In genomic region chr4:117533501-117533900, GRCh38 we compare ENCODE assay signal across 23 cellular contexts.
DNase-seq lines count a peak whose midpoint lies in the region; ATAC-seq, FAIRE-seq and TF ChIP-seq lines count a peak whose summit lies in the region.
"Had no signal": no experiment of that assay in that cellular context is flagged by ENCODE, and none has a peak within 500 bp of the region (broad histone marks: within the 10 kb centered on the region; RNA-seq: fewer than 3 reads in every experiment).

No MANE protein-coding gene starts in this region.

- BruUV-seq in HepG2 (replicated peaks; lab: Mats Ljungman, UMichigan) (no TSS peak), MCF 10A (replicated peaks; lab: Mats Ljungman, UMichigan) (no TSS peak)

- H3K9me3 Mint-ChIP-seq in WTC11 (no peaks in the 10 kb centered on the region), MCF 10A (ENCODE audit: unreplicated experiment) (no peaks in the 10 kb centered on the region)
- H3K9me3 Mint-ChIP-seq: CD4-positive, alpha-beta T cell had no signal

- no peak overlapping the region for H3K4ac ChIP-seq in mesendoderm (ENCODE audit: low read depth, low read length)

- TF ChIP-seq EP300 in HepG2 (IDR thresholded peaks at IDR 0.05; ENCODE audit: low read depth in 2 of 2, low read length in 2 of 2) = no peak
- TF ChIP-seq EP300 in HepG2 (CRISPR knock-in tag; IDR thresholded peaks at IDR 0.05; ENCODE audit: borderline replicate concordance) = no peak

- H3K4me1 Mint-ChIP-seq in WTC11 (peaks cover 6% of the 10 kb centered on the region), MCF 10A (ENCODE audit: insufficient read depth, unreplicated experiment) (no peaks in the 10 kb centered on the region)
- H3K4me1 Mint-ChIP-seq: B cell had no signal

- H4K20me1 ChIP-seq in HepG2 (ENCODE audit: insufficient read depth, low read length) = no peaks in the 10 kb centered on the region
- H4K20me1 ChIP-seq: BLaER1 treated with 17β-estradiol and CSF1 and Interleukin-3, amounts not matched to agents 10 nM and 100 nM had no signal

- POLR2A ChIA-PET in HepG2 (lab: Yijun Ruan, JAX) = no interaction called here
- POLR2A ChIA-PET in WTC11 (lab: Charles Lee) = no interaction called here
- POLR2A ChIA-PET in MCF 10A (lab: Yijun Ruan, JAX) = no interaction called here

- no peak overlapping the region for H3K4me3 ChIP-seq in liver (ENCODE audit: low read depth in 1 of 3, low read length in 3 of 3)
- no peak overlapping the region for H3K4me3 ChIP-seq in HepG2 (replicated peaks in 1 of 3; ENCODE audit: insufficient read depth in 1 of 3, low read depth in 2 of 3, low read length in 3 of 3)
- no peak overlapping the region for H3K4me3 ChIP-seq in mesendoderm (ENCODE audit: low read length)
- H3K4me3 ChIP-seq: A549; BLaER1 treated with 17β-estradiol and CSF1 and Interleukin-3, amounts not matched to agents 10 nM and 100 nM had no signal

- H3K27me3 Mint-ChIP-seq in WTC11 (ENCODE audit: low read depth) (no peaks in the 10 kb centered on the region), MCF 10A (ENCODE audit: insufficient read depth, unreplicated experiment) (no peaks in the 10 kb centered on the region)
- H3K27me3 Mint-ChIP-seq: B cell; CD4-positive, alpha-beta T cell had no signal

- H3K9me3 ChIP-seq in liver (ENCODE audit: control insufficient read depth in 4 of 4, low read length in 3 of 4) (no peaks in the 10 kb centered on the region), HepG2 (ENCODE audit: low read length) (no peaks in the 10 kb centered on the region)
- H3K9me3 ChIP-seq: A549; BLaER1 treated with 17β-estradiol and CSF1 and Interleukin-3, amounts not matched to agents 10 nM and 100 nM; Caco-2 had no signal

- H2AK5ac ChIP-seq in mesendoderm (ENCODE audit: low read length) = no peak overlapping the region

- intact Hi-C loops in HepG2 (cut with micrococcal nuclease; ENCODE audit: unreplicated experiment) = no loop called here
- intact Hi-C loops in MCF 10A (cut with micrococcal nuclease) = no loop called here

- H3K27ac ChIP-seq in liver (ENCODE audit: low read depth in 1 of 2, low read length in 2 of 2) (peak overlapping the region in 1 of 2 donors; percentile 0), HepG2 (ENCODE audit: extremely low read length, insufficient read depth, low read length) (no peak overlapping the region), mesendoderm (ENCODE audit: low read depth, low read length) (no peak overlapping the region)
- H3K27ac ChIP-seq: 22Rv1; A549; BLaER1 treated with 17β-estradiol and CSF1 and Interleukin-3, amounts not matched to agents 10 nM and 100 nM; C4-2B had no signal

- no peak for ATAC-seq in HepG2
- no peak for ATAC-seq in WTC11
- peak; percentile 83 for ATAC-seq in left lobe of liver
- ATAC-seq: A549; CD8-positive, alpha-beta T cell had no signal

- in situ Hi-C loops in HepG2 (cut with HindIII; ENCODE audit: extremely low pct_ligation_motif_present, low pct_unique_long_range_greater_than_20kb) = no loop called here

- 33% methylated on average over 1 of the region's 1 CpG for WGBS in liver
- 0% methylated on average over 1 of the region's 1 CpG for WGBS in HepG2 (ENCODE audit: low lambda C conversion rate)
- no CpG with 5 or more reads among the region's 1 CpG for WGBS in mesendoderm (ENCODE audit: extremely low coverage, insufficient coverage, low lambda C conversion rate)

- no peak for DNase-seq in HepG2 (ENCODE audit: low spot score)
- no peak for DNase-seq in WTC11 (ENCODE audit: low spot score)
- DNase-seq in left lobe of liver (ENCODE audit: low spot score) = no peak
- DNase-seq in mesendoderm = no peak
- no peak for DNase-seq in NCI-H524 treated with DMSO at 0.1 percent for 48 hours (lab: John Stamatoyannopoulos, UW)
- no peak for DNase-seq in MCF 10A (ENCODE audit: unreplicated experiment)
- no peak for DNase-seq in erythroblast (lab: John Stamatoyannopoulos, UW)
- DNase-seq: AML-193; Caco-2; Calu3; CD4-positive, alpha-beta T cell; CD8-positive, alpha-beta T cell; DMS79 treated with DMSO at 0.1 percent for 48 hours; GF-D8 had no signal

- H3K79me1 ChIP-seq in mesendoderm (ENCODE audit: low read length) = no peaks in the 10 kb centered on the region

- TF ChIP-seq CTCF in liver (IDR thresholded peaks at IDR 0.05; ENCODE audit: low read depth, low read length, missing input control) (no peak), HepG2 (CRISPR knock-in tag; IDR thresholded peaks at IDR 0.05) (no peak), WTC11 (IDR thresholded peaks at IDR 0.05) (no peak), MCF 10A (IDR thresholded peaks at IDR 0.05; ENCODE audit: unreplicated experiment) (no peak)

- H2BK15ac ChIP-seq in mesendoderm (replicated peaks; ENCODE audit: low read depth) = peak overlapping the region; percentile 19

- peaks cover 0 to 12% (median 5%) of the 10 kb centered on the region in 4 donors for H3K4me1 ChIP-seq in liver (ENCODE audit: control insufficient read depth in 4 of 4, insufficient read depth in 4 of 4, low read length in 3 of 4)
- no peaks in the 10 kb centered on the region for H3K4me1 ChIP-seq in HepG2 (ENCODE audit: insufficient read depth, low read length)
- no peaks in the 10 kb centered on the region for H3K4me1 ChIP-seq in mesendoderm (ENCODE audit: control insufficient read depth, low read depth, low read length)
- H3K4me1 ChIP-seq: A549; BLaER1 treated with 17β-estradiol and CSF1 and Interleukin-3, amounts not matched to agents 10 nM and 100 nM; Caco-2 had no signal

- H3K23ac ChIP-seq in mesendoderm (ENCODE audit: low read length) = no peak overlapping the region

- TF ChIP-seq POLR2A in HepG2 (IDR thresholded peaks at IDR 0.05; ENCODE audit: insufficient read depth in 1 of 2, low read depth in 2 of 2, low read length in 2 of 2) (no peak), erythroblast (IDR thresholded peaks at IDR 0.05; ENCODE audit: low read length) (no peak)

- H2BK5ac ChIP-seq in mesendoderm (ENCODE audit: low read length) = no peak overlapping the region

- CTCF ChIA-PET in HepG2 (lab: Yijun Ruan, JAX; ENCODE audit: low intra/inter-chr PET ratio, low total read pairs) (no interaction called here), WTC11 (lab: Charles Lee) (no interaction called here), MCF 10A (lab: Yijun Ruan, JAX) (no interaction called here)

- H2AFZ ChIP-seq in HepG2 (ENCODE audit: low read length) = no peak overlapping the region

- no peak overlapping the region for H3K18ac ChIP-seq in mesendoderm (ENCODE audit: low read length)

- TF ChIP-seq RAD21 in liver (IDR thresholded peaks at IDR 0.05) (no peak), HepG2 (CRISPR knock-in tag; IDR thresholded peaks at IDR 0.05) (no peak)

- H3K9ac ChIP-seq in liver (ENCODE audit: low read depth in 1 of 2, low read length in 2 of 2) (no peak overlapping the region), HepG2 (ENCODE audit: insufficient read depth, low read depth, low read length) (no peak overlapping the region), mesendoderm (ENCODE audit: low read length) (no peak overlapping the region)
- H3K9ac ChIP-seq: BLaER1 treated with 17β-estradiol and CSF1 and Interleukin-3, amounts not matched to agents 10 nM and 100 nM had no signal

- H3K4me2 ChIP-seq in HepG2 (ENCODE audit: low read depth, low read length) (no peak overlapping the region), mesendoderm (ENCODE audit: low read length) (no peak overlapping the region)
- H3K4me2 ChIP-seq: A549; BLaER1 treated with 17β-estradiol and CSF1 and Interleukin-3, amounts not matched to agents 10 nM and 100 nM had no signal

- H3K36me3 Mint-ChIP-seq in WTC11 = no peaks in the 10 kb centered on the region
- H3K36me3 Mint-ChIP-seq in MCF 10A (ENCODE audit: insufficient read depth, unreplicated experiment) = no peaks in the 10 kb centered on the region
- H3K36me3 Mint-ChIP-seq: CD8-positive, alpha-beta T cell had no signal

- no peaks in the 10 kb centered on the region for H3K79me2 ChIP-seq in HepG2 (ENCODE audit: insufficient read depth, low read length)
- no peaks in the 10 kb centered on the region for H3K79me2 ChIP-seq in mesendoderm (ENCODE audit: control insufficient read depth, insufficient read depth, low read length)

- no peaks in the 10 kb centered on the region for H3K36me3 ChIP-seq in liver (ENCODE audit: control insufficient read depth in 4 of 4, insufficient read depth in 3 of 4, low read depth in 1 of 4, low read length in 3 of 4)
- H3K36me3 ChIP-seq in HepG2 (replicated peaks in 1 of 2; ENCODE audit: control insufficient read depth in 1 of 2, insufficient read depth in 2 of 2, low read length in 2 of 2) = no peaks in the 10 kb centered on the region
- H3K36me3 ChIP-seq in mesendoderm (ENCODE audit: control insufficient read depth, insufficient read depth, low read length) = no peaks in the 10 kb centered on the region
- H3K36me3 ChIP-seq: BLaER1 treated with 17β-estradiol and CSF1 and Interleukin-3, amounts not matched to agents 10 nM and 100 nM had no signal

- H3K27ac Mint-ChIP-seq in WTC11 = peak overlapping the region; percentile 21; the same call in 1 of the 2 replicates
- H3K27ac Mint-ChIP-seq in MCF 10A (ENCODE audit: low read depth, unreplicated experiment) = no peak overlapping the region
- H3K27ac Mint-ChIP-seq: B cell; CD4-positive, alpha-beta T cell; CD8-positive, alpha-beta T cell had no signal

- no peak for FAIRE-seq in HepG2 (lab: Jason Lieb, UNC)
- FAIRE-seq: A549, D721Med, G401.6, GM12891 had no signal

- no peak overlapping the region for H2BK120ac ChIP-seq in mesendoderm (ENCODE audit: low read depth, low read length)

- H3K27me3 ChIP-seq in liver (ENCODE audit: control insufficient read depth in 4 of 4, insufficient read depth in 4 of 4, low read length in 3 of 4) (no peaks in the 10 kb centered on the region), HepG2 (ENCODE audit: control insufficient read depth in 1 of 2, insufficient read depth in 2 of 2, low read length in 2 of 2) (no peaks in the 10 kb centered on the region), mesendoderm (ENCODE audit: insufficient read depth, low read length, poor library complexity) (no peaks in the 10 kb centered on the region)
- H3K27me3 ChIP-seq: BLaER1 treated with 17β-estradiol and CSF1 and Interleukin-3, amounts not matched to agents 10 nM and 100 nM had no signal

- no peak overlapping the region for H4K5ac ChIP-seq in mesendoderm (ENCODE audit: low read length)

- H3K4me3 Mint-ChIP-seq in WTC11 (no peak overlapping the region), MCF 10A (ENCODE audit: unreplicated experiment) (no peak overlapping the region)
- H3K4me3 Mint-ChIP-seq: B cell; CD4-positive, alpha-beta T cell; CD8-positive, alpha-beta T cell had no signal

- H3K56ac ChIP-seq in mesendoderm (ENCODE audit: low read length) = no peak overlapping the region

- no peak overlapping the region for H4K8ac ChIP-seq in mesendoderm (ENCODE audit: low read depth, low read length)

TF ChIP-seq in liver, 16 proteins besides CTCF, POLR2A, EP300 and RAD21 (continues in another document):
- TF ChIP-seq YY1 (IDR thresholded peaks at IDR 0.05) (no peak), SP1 (IDR thresholded peaks at IDR 0.05) (peak; percentile 72), HNF4A (conservative IDR thresholded peaks at IDR 0.05) (peak; percentile 83 to 84)

TF ChIP-seq in HepG2, 621 proteins besides CTCF, POLR2A, EP300 and RAD21 (continues in another document):
- TF ChIP-seq JDP2 (CRISPR knock-in tag; IDR thresholded peaks at IDR 0.05; ENCODE audit: borderline replicate concordance) (no peak), ZNF550 (CRISPR knock-in tag; IDR thresholded peaks at IDR 0.05; ENCODE audit: borderline replicate concordance) (no peak)
